2 cellular contexts compared by ENCODE assay signal in genomic region chr15:90389513-90389912, GRCh38.
TF ChIP-seq lines count a peak whose summit lies in the region.

No MANE protein-coding gene starts in this region.

TF ChIP-seq in H1, 55 proteins besides CTCF, POLR2A, EP300 and RAD21:
- TF ChIP-seq CEBPB (IDR thresholded peaks at IDR 0.05; ENCODE audit: low read depth, low read length), result no peak
- no peak for TF ChIP-seq ASH2L (IDR thresholded peaks at IDR 0.05; ENCODE audit: low read length)
- TF ChIP-seq TEAD4 (IDR thresholded peaks at IDR 0.05; ENCODE audit: low read depth, low read length), result no peak
- no peak for TF ChIP-seq RFX5 (IDR thresholded peaks at IDR 0.05; ENCODE audit: borderline replicate concordance, low read depth, low read length)
- TF ChIP-seq TAF1 (IDR thresholded peaks at IDR 0.05; ENCODE audit: low read depth, low read length), result no peak
- TF ChIP-seq JUND (IDR thresholded peaks at IDR 0.05; ENCODE audit: low read length), result no peak
- no peak for TF ChIP-seq E2F6 (IDR thresholded peaks at IDR 0.05)
- no peak for TF ChIP-seq SIN3A (conservative IDR thresholded peaks at IDR 0.05 in 1 of 2, IDR thresholded peaks at IDR 0.05 in 1 of 2; ENCODE audit: low read depth in 1 of 2, low read length in 2 of 2)
- TF ChIP-seq GTF2F1 (IDR thresholded peaks at IDR 0.05; ENCODE audit: borderline replicate concordance, low read depth, low read length), result no peak
- no peak for TF ChIP-seq KDM4A (IDR thresholded peaks at IDR 0.05; ENCODE audit: low read depth, low read length, severe bottlenecking)
- TF ChIP-seq HDAC2 (IDR thresholded peaks at IDR 0.05; ENCODE audit: borderline replicate concordance in 1 of 2, low read depth in 2 of 2, low read length in 2 of 2), result no peak
- TF ChIP-seq BRCA1 (IDR thresholded peaks at IDR 0.05; ENCODE audit: low read depth, low read length), result no peak
- TF ChIP-seq RXRA (IDR thresholded peaks at IDR 0.05; ENCODE audit: insufficient read depth, low read depth, low read length), result no peak
- TF ChIP-seq BACH1 (IDR thresholded peaks at IDR 0.05; ENCODE audit: low read length), result no peak
- TF ChIP-seq FOSL1 (IDR thresholded peaks at IDR 0.05; ENCODE audit: insufficient read depth, low read depth, low read length), result no peak
- TF ChIP-seq EGR1 (IDR thresholded peaks at IDR 0.05; ENCODE audit: borderline replicate concordance, low read depth, low read length), result no peak

TF ChIP-seq in neural cell, 6 proteins besides CTCF, POLR2A, EP300 and RAD21:
- no peak for TF ChIP-seq EZH2 (IDR thresholded peaks at IDR 0.05; ENCODE audit: borderline replicate concordance, insufficient read depth, low read length, poor library complexity, severe bottlenecking)
- no peak for TF ChIP-seq SMC3 (conservative IDR thresholded peaks at IDR 0.05; ENCODE audit: poor library complexity)
- no peak for TF ChIP-seq REST (IDR thresholded peaks at IDR 0.05; ENCODE audit: borderline replicate concordance)
- TF ChIP-seq POLR2AphosphoS5 (IDR thresholded peaks at IDR 0.05), result no peak
- TF ChIP-seq MXI1 (conservative IDR thresholded peaks at IDR 0.05; ENCODE audit: poor library complexity, severe bottlenecking), result no peak
- no peak for TF ChIP-seq TAF1 (IDR thresholded peaks at IDR 0.05; ENCODE audit: low read depth)
